8 cellular contexts compared by ENCODE assay signal in the genomic region with DNA sequence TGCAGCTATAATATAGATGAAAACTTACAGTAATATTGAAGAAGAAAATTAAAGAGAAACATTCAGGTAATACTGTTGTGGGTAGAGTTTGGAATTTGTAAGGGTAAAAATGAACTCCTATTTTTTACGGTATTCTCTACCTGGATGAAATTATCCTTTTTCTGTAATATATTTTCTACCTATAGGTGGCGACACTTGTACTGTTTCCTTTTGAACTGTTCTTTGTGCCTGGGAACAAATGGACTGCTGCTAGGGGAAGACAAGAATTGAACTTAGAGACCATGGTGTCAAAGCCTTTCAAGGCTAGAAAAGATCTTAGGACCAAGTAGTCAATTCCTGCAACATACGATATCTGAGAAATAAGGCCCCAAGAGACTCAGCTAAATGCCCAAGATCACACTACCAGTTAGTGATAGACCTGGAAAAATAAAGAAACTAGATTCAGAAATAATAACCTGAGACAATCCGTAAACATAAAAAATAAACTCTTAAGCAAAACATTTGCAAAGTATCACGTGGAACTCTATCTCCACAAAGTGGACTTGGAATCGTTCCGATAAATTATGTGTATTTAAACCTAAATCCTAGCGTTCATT.
DNase-seq lines count a peak whose midpoint lies in the region; ATAC-seq and TF ChIP-seq lines count a peak whose summit lies in the region.

No MANE protein-coding gene starts in this region.

- intact Hi-C loops in mammary epithelial cell (cut with micrococcal nuclease): loop anchor here (1.0 to 5.0 kb wide), 5 partner anchors 54 to 383 kb away; no protein-coding TSS in a partner anchor

- H3K9ac ChIP-seq in mammary epithelial cell (ENCODE audit: insufficient read depth, low read length): no peak overlapping the region

- TF ChIP-seq CTCF in LNCaP clone FGC (IDR thresholded peaks at IDR 0.05; ENCODE audit: control insufficient read depth, extremely low read depth, insufficient read depth) (peak; percentile 44), mammary epithelial cell (conservative IDR thresholded peaks at IDR 0.05 in 1 of 2, IDR thresholded peaks at IDR 0.05 in 1 of 2; ENCODE audit: extremely low read depth in 1 of 2, insufficient read depth in 1 of 2, low read depth in 1 of 2, low read length in 2 of 2) (peak; percentile 53 to 60), osteocyte (IDR thresholded peaks at IDR 0.05) (peak; percentile 61)

- H4K20me1 ChIP-seq in mammary epithelial cell (ENCODE audit: insufficient read depth, low read length): no peaks in the 10 kb centered on the region

- H3K4me2 ChIP-seq in mammary epithelial cell (ENCODE audit: insufficient read depth, low read depth, low read length): no peak overlapping the region

- H3K9me3 ChIP-seq in mammary epithelial cell (replicated peaks; ENCODE audit: insufficient read depth, low read length): no peaks in the 10 kb centered on the region

- WGBS in mammary epithelial cell (ENCODE audit: low coverage, missing lambda C conversion rate): 76% methylated on average over 8 of the region's 8 CpGs

- no peaks in the 10 kb centered on the region for H3K36me3 Mint-ChIP-seq in osteocyte (ENCODE audit: unreplicated experiment)

- ATAC-seq in GM18508 (IDR thresholded peaks at IDR 0.05; ENCODE audit: insufficient read depth, unreplicated experiment): peak; percentile 67
- ATAC-seq in GM21576 (IDR thresholded peaks at IDR 0.05; ENCODE audit: unreplicated experiment): no peak
- ATAC-seq in HG03571 (IDR thresholded peaks at IDR 0.05; ENCODE audit: unreplicated experiment): no peak

- H3K27me3 Mint-ChIP-seq in osteocyte (ENCODE audit: unreplicated experiment): no peaks in the 10 kb centered on the region

- no peak overlapping the region for H3K4me3 ChIP-seq in LNCaP clone FGC (ENCODE audit: low read depth, low read length)
- H3K4me3 ChIP-seq in mammary epithelial cell (replicated peaks in 1 of 3; ENCODE audit: insufficient read depth in 1 of 3, low read depth in 2 of 3, low read length in 3 of 3): no peak overlapping the region

- peaks cover 11% of the 10 kb centered on the region for H3K4me1 Mint-ChIP-seq in osteocyte (ENCODE audit: unreplicated experiment)

- no peaks in the 10 kb centered on the region for H3K9me3 Mint-ChIP-seq in osteocyte (ENCODE audit: unreplicated experiment)

- BruUV-seq in mammary epithelial cell (replicated peaks; lab: Mats Ljungman, UMichigan): no TSS peak

- in situ Hi-C loops in mammary epithelial cell (cut with MboI; ENCODE audit: low sequenced_read_pairs in 2 of 2): no loop called here

- H3K27ac Mint-ChIP-seq in osteocyte (ENCODE audit: unreplicated experiment): no peak overlapping the region

- dilution Hi-C loops in mammary epithelial cell (cut with HindIII; ENCODE audit: low sequenced_read_pairs): no loop called here

- H3K4me1 ChIP-seq in mammary epithelial cell (ENCODE audit: insufficient read depth, low read length): no peaks in the 10 kb centered on the region

- H3K4me3 Mint-ChIP-seq in osteocyte (ENCODE audit: unreplicated experiment): no peak overlapping the region

- DNase-seq in LNCaP clone FGC (ENCODE audit: low read depth) (peak; percentile 4), mammary epithelial cell (peak; percentile 16), osteocyte (ENCODE audit: extremely low spot score, unreplicated experiment) (no peak), HK-2 (ENCODE audit: unreplicated experiment) (no peak)
- no peak for DNase-seq in activated CD4-positive, alpha-beta T cell treated with anti-CD3 and anti-CD28 coated beads for 4 hours

- no peaks in the 10 kb centered on the region for H3K27me3 ChIP-seq in mammary epithelial cell (ENCODE audit: insufficient read depth, low read length)

- H3K79me2 ChIP-seq in mammary epithelial cell (ENCODE audit: insufficient read depth, low read length): no peaks in the 10 kb centered on the region

- no peak overlapping the region for H2AFZ ChIP-seq in mammary epithelial cell (ENCODE audit: low read depth, low read length)

- CTCF ChIA-PET in mammary epithelial cell (lab: Charles Lee; ENCODE audit: low non-redundant PET): interaction anchor here (0.5 to 0.6 kb wide), 2 partner anchors 54 to 383 kb away, joined by 3 to 13 read pairs; no protein-coding TSS in a partner anchor

- H3K36me3 ChIP-seq in mammary epithelial cell (ENCODE audit: insufficient read depth, low read length): no peaks in the 10 kb centered on the region

- no peak overlapping the region for H3K27ac ChIP-seq in mammary epithelial cell (ENCODE audit: insufficient read depth, low read depth, low read length)

Comparison
In these comparisons a context has a peak if more than half of its experiments do, and no peak if none do; other contexts are left out.
1. DNase-seq: peak in LNCaP clone FGC (single experiment) and mammary epithelial cell (single experiment); none in osteocyte (single experiment), HK-2 (single experiment) and activated CD4-positive, alpha-beta T cell treated with anti-CD3 and anti-CD28 coated beads for 4 hours (0 of 2).
2. Peak in every context shown above with its lines, with median percentiles within 50 percentile points of each other: CTCF ChIP-seq.